Comparison of ENCODE assay signal across 32 cellular contexts in the genomic region with DNA sequence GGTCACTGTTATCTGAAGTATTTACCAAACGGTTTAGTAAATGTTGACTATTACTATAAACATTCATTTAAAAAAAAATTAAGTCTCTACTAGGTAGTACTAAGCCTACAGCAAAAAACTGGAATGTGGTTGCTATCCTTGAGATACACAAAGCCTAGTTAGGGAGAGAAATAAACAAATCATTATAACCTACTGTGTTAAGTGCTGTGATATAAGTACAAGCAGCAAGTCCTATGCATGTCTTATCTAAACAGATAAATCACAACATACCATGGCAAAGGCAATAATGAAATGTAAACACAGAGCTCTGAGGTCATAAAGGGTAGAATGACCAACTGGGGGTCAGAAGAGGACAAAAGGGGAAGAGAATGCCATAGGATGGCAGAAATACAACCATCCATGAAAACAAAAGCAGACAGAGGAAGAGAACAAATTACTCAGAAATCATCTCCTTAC.
DNase-seq lines count a peak whose midpoint lies in the region; ATAC-seq, FAIRE-seq and TF ChIP-seq lines count a peak whose summit lies in the region.
"Had no signal": no experiment of that assay in that cellular context is flagged by ENCODE, and none has a peak within 500 bp of the region (broad histone marks: within the 10 kb centered on the region; RNA-seq: fewer than 3 reads in every experiment).

No MANE protein-coding gene starts in this region.

- H3K9me2 ChIP-seq in GM23248 (ENCODE audit: insufficient read depth) = 0 out of 2 replicates have a peak, but pooled peaks cover 8% of the 10 kb centered on the region

- H3K4me2 ChIP-seq in GM23248 (ENCODE audit: unreplicated experiment) (no peak overlapping the region), astrocyte (ENCODE audit: low read length) (no peak overlapping the region)

- H4K20me1 ChIP-seq in GM23248 (ENCODE audit: insufficient read depth) = no peaks in the 10 kb centered on the region
- H4K20me1 ChIP-seq in astrocyte (ENCODE audit: insufficient read depth, low read length) = no peaks in the 10 kb centered on the region

- H3K4me3 Mint-ChIP-seq in astrocyte (ENCODE audit: unreplicated experiment) (no peak overlapping the region), nephron progenitor cell (no peak overlapping the region)
- H3K4me3 Mint-ChIP-seq: activated CD4-positive, alpha-beta T cell treated with anti-CD3 and anti-CD28 coated beads for 36 hours; activated naive CD8-positive, alpha-beta T cell; CD8-positive, alpha-beta memory T cell; neural crest cell had no signal

- WGBS in GM23248 (ENCODE audit: low coverage in 1 of 2, low lambda C conversion rate in 2 of 2, missing lambda C conversion rate in 2 of 2), 2 experiments = 15 to 51% methylated on average over 1 of the region's 1 CpG

- no peak overlapping the region for H3K9ac ChIP-seq in GM23248
- no peak overlapping the region for H3K9ac ChIP-seq in astrocyte (ENCODE audit: low read length)
- H3K9ac ChIP-seq: parathyroid adenoma had no signal

- H3K27me3 ChIP-seq in GM23248 (replicated peaks; ENCODE audit: insufficient read depth) = no peaks in the 10 kb centered on the region
- no peaks in the 10 kb centered on the region for H3K27me3 ChIP-seq in astrocyte (ENCODE audit: insufficient read depth, low read length)
- H3K27me3 ChIP-seq: ascending aorta, colonic mucosa, Peyer's patch, right atrium auricular region, uterus had no signal

- in situ Hi-C loops in GM23248 (cut with MboI) = no loop called here

- no peak overlapping the region for H3K4me3 ChIP-seq in GM23248
- H3K4me3 ChIP-seq in astrocyte (ENCODE audit: insufficient read depth, low read depth, low read length) = no peak overlapping the region
- H3K4me3 ChIP-seq: ascending aorta, colonic mucosa, HAP-1, Peyer's patch, right atrium auricular region, uterus had no signal

- TF ChIP-seq CTCF in astrocyte (IDR thresholded peaks at IDR 0.05; ENCODE audit: insufficient read depth, low read depth, low read length) = no peak
- no peak for TF ChIP-seq CTCF in nephron progenitor cell (IDR thresholded peaks at IDR 0.05)

- DNase-seq in GM23248 (peak; percentile 28), M059J (ENCODE audit: low read depth) (peak; percentile 59), astrocyte (ENCODE audit: low read depth) (peak; percentile 57), nephron progenitor cell (no peak)
- DNase-seq in activated CD4-positive, alpha-beta T cell treated with anti-CD3 and anti-CD28 coated beads for 48 hours = no peak
- DNase-seq in activated T-cell treated with anti-CD3 and anti-CD28 coated beads, Interleukin-2, amount 50 U/mL, for 48 hours = no peak
- DNase-seq: activated CD4-positive, alpha-beta T cell treated with anti-CD3 and anti-CD28 coated beads for 36 hours; activated effector memory CD4-positive, alpha-beta T cell treated with Interleukin-2 at 50 U/mL for 16 hours; CD8-positive, alpha-beta memory T cell; colonic mucosa; DMS 273 treated with DMSO at 0.1 percent for 48 hours; effector CD4-positive, alpha-beta T cell; hypothalamus; left cardiac atrium; NCI-H1048; NCI-H1694; NCI-H524 treated with DMSO at 0.1 percent for 48 hours; Peyer's patch; stimulated activated CD4-positive, alpha-beta T cell treated with anti-CD3 and anti-CD28 coated beads, Interleukin-2, amount 100 ng/mL, for 24 hours; stimulated activated naive CD8-positive, alpha-beta T cell treated with anti-CD3 and anti-CD28 coated beads, Interleukin-15, Interleukin-2, amounts not matched to agents 100 U/mL and 50 U/mL, for 24 hours; SW 1271; T-helper 9 cell; uterus had no signal

- FAIRE-seq in astrocyte (lab: Jason Lieb, UNC) = no peak
- FAIRE-seq: GM12891, HepG2 had no signal

- H2AFZ ChIP-seq in GM23248 = no peak overlapping the region
- no peak overlapping the region for H2AFZ ChIP-seq in astrocyte (ENCODE audit: low read depth, low read length)
- H2AFZ ChIP-seq: parathyroid adenoma had no signal

- TF ChIP-seq POLR2A in GM18505 (IDR thresholded peaks at IDR 0.05; ENCODE audit: borderline replicate concordance, extremely low read depth, insufficient read depth, insufficient read length) = no peak

- H3K27ac ChIP-seq in GM23248 (no peak overlapping the region), astrocyte (ENCODE audit: low read depth, low read length) (no peak overlapping the region)
- H3K27ac ChIP-seq: ascending aorta, colonic mucosa, parathyroid adenoma, Peyer's patch, right atrium auricular region, uterus had no signal

- no peak for ATAC-seq in GM18505 (IDR thresholded peaks at IDR 0.05; ENCODE audit: unreplicated experiment)
- ATAC-seq: activated CD4-positive, alpha-beta T cell treated with anti-CD3 and anti-CD28 coated beads for 36 hours; HepG2; left cardiac atrium; stimulated activated naive CD8-positive, alpha-beta T cell treated with anti-CD3 and anti-CD28 coated beads, Interleukin-15, Interleukin-2, amounts not matched to agents 100 U/mL and 50 U/mL, for 24 hours had no signal

- H3K27me3 Mint-ChIP-seq in astrocyte (ENCODE audit: low read depth, unreplicated experiment) = no peaks in the 10 kb centered on the region
- H3K27me3 Mint-ChIP-seq in nephron progenitor cell (ENCODE audit: low read depth, poor library complexity) = no peaks in the 10 kb centered on the region
- H3K27me3 Mint-ChIP-seq: activated naive CD8-positive, alpha-beta T cell had no signal

- H3K79me2 ChIP-seq in GM23248 (ENCODE audit: insufficient read depth) (no peaks in the 10 kb centered on the region), astrocyte (ENCODE audit: insufficient read depth, low read length) (no peaks in the 10 kb centered on the region)
- H3K79me2 ChIP-seq: parathyroid adenoma had no signal

- H3K9me3 Mint-ChIP-seq in astrocyte (ENCODE audit: unreplicated experiment) (no peaks in the 10 kb centered on the region), nephron progenitor cell (no peaks in the 10 kb centered on the region)
- H3K9me3 Mint-ChIP-seq: CD8-positive, alpha-beta memory T cell; neural crest cell had no signal

- H3K4me1 ChIP-seq in GM23248 (ENCODE audit: insufficient read depth) (peaks cover 19% of the 10 kb centered on the region), astrocyte (ENCODE audit: insufficient read depth, low read length) (peaks cover 2% of the 10 kb centered on the region)
- H3K4me1 ChIP-seq: colonic mucosa, HAP-1, parathyroid adenoma, Peyer's patch, uterus had no signal

- H3K9me3 ChIP-seq in GM23248 (ENCODE audit: low read depth) (no peaks in the 10 kb centered on the region), astrocyte (ENCODE audit: insufficient read depth, low read depth, low read length) (no peaks in the 10 kb centered on the region)
- H3K9me3 ChIP-seq: ascending aorta, colonic mucosa, HAP-1, Peyer's patch, right atrium auricular region, uterus had no signal

- H3K4me1 Mint-ChIP-seq in astrocyte (ENCODE audit: low read depth, unreplicated experiment) = peaks cover 1% of the 10 kb centered on the region
- peaks cover 36% of the 10 kb centered on the region for H3K4me1 Mint-ChIP-seq in nephron progenitor cell
- H3K4me1 Mint-ChIP-seq: CD8-positive, alpha-beta memory T cell had no signal

- H3K27ac Mint-ChIP-seq in astrocyte (ENCODE audit: unreplicated experiment) = no peak overlapping the region
- peak overlapping the region; percentile 92 for H3K27ac Mint-ChIP-seq in nephron progenitor cell
- H3K27ac Mint-ChIP-seq: activated CD4-positive, alpha-beta T cell treated with anti-CD3 and anti-CD28 coated beads for 36 hours; activated naive CD8-positive, alpha-beta T cell; CD8-positive, alpha-beta memory T cell had no signal

- no peaks in the 10 kb centered on the region for H3K36me3 ChIP-seq in GM23248 (ENCODE audit: low read depth)
- H3K36me3 ChIP-seq in astrocyte (ENCODE audit: insufficient read depth, low read length) = no peaks in the 10 kb centered on the region
- H3K36me3 ChIP-seq: ascending aorta, colonic mucosa, HAP-1, Peyer's patch, right atrium auricular region, uterus had no signal

- no peaks in the 10 kb centered on the region for H3K36me3 Mint-ChIP-seq in astrocyte (ENCODE audit: low read depth, unreplicated experiment)
- H3K36me3 Mint-ChIP-seq in nephron progenitor cell (ENCODE audit: low read depth) = no peaks in the 10 kb centered on the region
- H3K36me3 Mint-ChIP-seq: activated naive CD8-positive, alpha-beta T cell; CD8-positive, alpha-beta memory T cell had no signal

- H3F3A ChIP-seq in GM23248 (ENCODE audit: insufficient read depth) = peaks cover 6% of the 10 kb centered on the region; the same call in 1 of the 2 replicates

Comparison
In these comparisons a context has a peak if more than half of its experiments do, and no peak if none do; other contexts are left out.
1. DNase-seq: peak in GM23248 (single experiment), M059J (single experiment) and astrocyte (single experiment); none in nephron progenitor cell (single experiment), activated CD4-positive, alpha-beta T cell treated with anti-CD3 and anti-CD28 coated beads for 48 hours (single experiment) and activated T-cell treated with anti-CD3 and anti-CD28 coated beads, Interleukin-2, amount 50 U/mL, for 48 hours (0 of 2).